In genomic region chr1:150415800-150416199, GRCh38 we compare ENCODE assay signal across 20 cellular contexts.
"Had no signal": no experiment of that assay in that cellular context is flagged by ENCODE, and none has a peak within 500 bp of the region (broad histone marks: within the 10 kb centered on the region; RNA-seq: fewer than 3 reads in every experiment).

No MANE protein-coding gene starts in this region.

- H3K27me3 Mint-ChIP-seq: activated CD4-positive, alpha-beta T cell treated with anti-CD3 and anti-CD28 coated beads, Interleukin-2, amount 10 ng/mL, durations not matched to agents 24 days and 14 days; activated naive CD4-positive, alpha-beta T cell treated with anti-CD3 and anti-CD28 coated beads, Interleukin-2, amount 10 ng/mL, durations not matched to agents 7 days and 5 days; progenitor cell of endocrine pancreas had no signal

- H3K9me3 ChIP-seq: body of pancreas, esophagus muscularis mucosa, right atrium auricular region, thoracic aorta had no signal

- H3K27ac Mint-ChIP-seq: activated CD4-positive, alpha-beta T cell treated with anti-CD3 and anti-CD28 coated beads, Interleukin-2, amount 10 ng/mL, durations not matched to agents 24 days and 14 days; activated naive CD4-positive, alpha-beta T cell treated with anti-CD3 and anti-CD28 coated beads, Interleukin-2, amount 10 ng/mL, durations not matched to agents 7 days and 5 days; nephron progenitor cell; progenitor cell of endocrine pancreas; WTC11 had no signal

- H2AFZ ChIP-seq: hepatocyte had no signal

- H3K36me3 ChIP-seq: thoracic aorta had no signal

- FAIRE-seq: keratinocyte, TTC549 had no signal

- H3K4me3 Mint-ChIP-seq: activated CD4-positive, alpha-beta T cell treated with anti-CD3 and anti-CD28 coated beads, Interleukin-2, amount 10 ng/mL, durations not matched to agents 24 days and 14 days; activated naive CD4-positive, alpha-beta T cell treated with anti-CD3 and anti-CD28 coated beads, Interleukin-2, amount 10 ng/mL, durations not matched to agents 7 days and 5 days; nephron progenitor cell; WTC11 had no signal

- H3K27ac ChIP-seq: body of pancreas, coronary artery, esophagus muscularis mucosa, hepatocyte, right atrium auricular region, skin epidermis, thoracic aorta had no signal

- H3K4me2 ChIP-seq: hepatocyte had no signal

- ATAC-seq: body of pancreas, left lobe of liver, WTC11 had no signal

- H3K9me3 Mint-ChIP-seq: activated CD4-positive, alpha-beta T cell treated with anti-CD3 and anti-CD28 coated beads, Interleukin-2, amount 10 ng/mL, durations not matched to agents 24 days and 14 days; activated naive CD4-positive, alpha-beta T cell treated with anti-CD3 and anti-CD28 coated beads, Interleukin-2, amount 10 ng/mL, durations not matched to agents 7 days and 5 days; nephron progenitor cell; WTC11 had no signal

- H3K4me1 Mint-ChIP-seq: nephron progenitor cell, WTC11 had no signal

- H3K27me3 ChIP-seq: body of pancreas, esophagus muscularis mucosa, hepatocyte, right atrium auricular region had no signal

- DNase-seq: activated CD4-positive, alpha-beta T cell treated with anti-CD3 and anti-CD28 coated beads, Interleukin-2, amount 10 ng/mL, durations not matched to agents 24 days and 14 days; activated CD8-positive, alpha-beta memory T cell treated with anti-CD3 and anti-CD28 coated beads, Interleukin-2, amount 50 U/mL, for 48 hours; activated naive CD4-positive, alpha-beta T cell treated with anti-CD3 and anti-CD28 coated beads, Interleukin-2, amount 10 ng/mL, durations not matched to agents 7 days and 5 days; amygdala; body of pancreas; central memory CD4-positive, alpha-beta T cell; nephron progenitor cell; occipital lobe; stimulated activated CD4-positive, alpha-beta T cell treated with anti-CD3 and anti-CD28 coated beads, Interleukin-4, amount 100 ng/mL, for 24 hours had no signal

- H3K4me3 ChIP-seq: body of pancreas, coronary artery, esophagus muscularis mucosa, hepatocyte, right atrium auricular region, skin epidermis, thoracic aorta had no signal
